Comparison of ENCODE assay signal across 8 cellular contexts in genomic region chr1:10694633-10695627, GRCh38.
A peak's percentile ranks its signal among the peaks of the same experiment; 100 is the strongest.
DNase-seq lines count a peak whose midpoint lies in the region; ATAC-seq and TF ChIP-seq lines count a peak whose summit lies in the region.

No MANE protein-coding gene starts in this region.

- peak overlapping the region; percentile 89 for H3K27ac ChIP-seq in lower lobe of right lung

- intact Hi-C loops in lower lobe of right lung (cut with DNase I): no loop called here

- no peaks in the 10 kb centered on the region for H3K36me3 ChIP-seq in lower lobe of right lung

- peak overlapping the region; percentile 58 for H3K4me3 ChIP-seq in lower lobe of right lung

- DNase-seq in A172 (ENCODE audit: low spot score) (peak; percentile 50), NCI-H774 (lab: John Stamatoyannopoulos, UW) (peak; percentile 61), lower lobe of right lung (peak; percentile 95)
- DNase-seq in activated CD8-positive, alpha-beta memory T cell treated with anti-CD3 and anti-CD28 coated beads for 1 hour (ENCODE audit: extremely low read depth in 1 of 2, low read depth in 1 of 2): peak; percentile 30 to 63
- peak; percentile 71 for DNase-seq in effector CD4-positive, alpha-beta T cell
- peak; percentile 48 to 74 for DNase-seq in stimulated activated CD4-positive, alpha-beta T cell treated with anti-CD3 and anti-CD28 coated beads, Interleukin-4, amount 100 ng/mL, for 48 hours (ENCODE audit: low read depth in 2 of 2)

- ATAC-seq in GM18520 (IDR thresholded peaks at IDR 0.05; ENCODE audit: unreplicated experiment): peak; percentile 36
- ATAC-seq in HG03520 (IDR thresholded peaks at IDR 0.05; ENCODE audit: unreplicated experiment): peak; percentile 39
- peak; percentile 75 to 89 for ATAC-seq in lower lobe of right lung

- TF ChIP-seq CTCF in lower lobe of right lung (IDR thresholded peaks at IDR 0.05): no peak

- no peaks in the 10 kb centered on the region for H3K9me3 ChIP-seq in lower lobe of right lung

- peaks cover 59% of the 10 kb centered on the region for H3K4me1 ChIP-seq in lower lobe of right lung

- H3K27me3 ChIP-seq in lower lobe of right lung (ENCODE audit: low read depth): no peaks in the 10 kb centered on the region

Comparison
In these comparisons a context has a peak if more than half of its experiments do, and no peak if none do; other contexts are left out.
1. Peak in every context shown above with its lines: DNase-seq, ATAC-seq, H3K4me3 ChIP-seq and H3K27ac ChIP-seq.